Comparison of ENCODE assay signal across 8 cellular contexts in the genomic region with DNA sequence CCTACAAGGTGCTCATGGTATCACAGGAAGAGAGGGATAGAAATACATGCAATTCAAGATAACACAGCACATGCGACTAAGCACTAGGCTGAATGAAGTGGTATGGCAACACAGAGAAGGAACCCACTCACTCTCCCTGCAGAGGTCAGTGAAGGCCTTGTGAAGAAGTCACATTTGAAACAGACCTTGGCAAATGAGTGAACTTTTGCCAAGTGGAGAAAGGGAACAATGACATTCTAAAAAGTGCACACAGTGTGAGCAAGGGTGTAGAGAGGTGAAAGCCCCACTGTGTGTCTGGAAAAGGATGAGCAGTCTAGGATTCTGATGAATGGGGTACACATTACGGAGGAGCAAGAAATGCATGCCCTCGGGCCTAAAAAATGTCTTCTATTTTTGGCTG. TPM values are rescaled to one million over a fixed set of nuclear protein-coding genes. Genes with fewer than 3 reads are reported as not detected.
DNase-seq lines count a peak whose midpoint lies in the region; ATAC-seq, FAIRE-seq and TF ChIP-seq lines count a peak whose summit lies in the region.

No MANE protein-coding gene starts in this region.

- DNase-seq in GM12865 (ENCODE audit: low read depth): peak; percentile 33
- DNase-seq in activated T-helper 1 cell treated with anti-CD3 and anti-CD28 coated beads, Interleukin-12 subunit alpha, Interleukin-12 subunit beta, Interleukin-2, Interleukin-4 antibody, amounts not matched to agents 30 ng/mL and 10 ng/mL and 1 ng/mL, durations not matched to agents 14 hours and 24 hours and 36 hours (ENCODE audit: low spot score): no peak
- no peak for DNase-seq in keratinocyte (ENCODE audit: low read depth, low spot score)
- DNase-seq in thoracic aorta (ENCODE audit: low spot score): no peak
- no peak for DNase-seq in activated effector memory CD4-positive, alpha-beta T cell treated with Interleukin-2 at 50 U/mL for 16 hours
- no peak for DNase-seq in activated CD4-positive, alpha-beta T cell treated with anti-CD3 and anti-CD28 coated beads for 4 hours
- DNase-seq in GOT3 (lab: John Stamatoyannopoulos, UW): no peak

- H3K4me3 Mint-ChIP-seq in activated T-helper 1 cell treated with anti-CD3 and anti-CD28 coated beads, Interleukin-12 subunit alpha, Interleukin-12 subunit beta, Interleukin-2, Interleukin-4 antibody, amounts not matched to agents 30 ng/mL and 10 ng/mL and 1 ng/mL, durations not matched to agents 14 hours and 24 hours and 36 hours: peak overlapping the region; percentile 61

- H3K9me3 Mint-ChIP-seq in activated T-helper 1 cell treated with anti-CD3 and anti-CD28 coated beads, Interleukin-12 subunit alpha, Interleukin-12 subunit beta, Interleukin-2, Interleukin-4 antibody, amounts not matched to agents 30 ng/mL and 10 ng/mL and 1 ng/mL, durations not matched to agents 14 hours and 24 hours and 36 hours: no peaks in the 10 kb centered on the region

- intact Hi-C loops in activated T-helper 1 cell treated with anti-CD3 and anti-CD28 coated beads, Interleukin-12 subunit alpha, Interleukin-12 subunit beta, Interleukin-2, Interleukin-4 antibody, amounts not matched to agents 30 ng/mL and 10 ng/mL and 1 ng/mL, durations not matched to agents 14 hours and 24 hours and 36 hours (cut with micrococcal nuclease): loop anchor here (1.0 to 10.0 kb wide), 4 partner anchors 20 to 1058 kb away; partner anchors contain the start of gene INO80D

- no peaks in the 10 kb centered on the region for H4K20me1 ChIP-seq in keratinocyte (ENCODE audit: control insufficient read depth, extremely low read depth, insufficient read depth, low read length)

- peaks cover 6% of the 10 kb centered on the region for H3K27me3 Mint-ChIP-seq in activated T-helper 1 cell treated with anti-CD3 and anti-CD28 coated beads, Interleukin-12 subunit alpha, Interleukin-12 subunit beta, Interleukin-2, Interleukin-4 antibody, amounts not matched to agents 30 ng/mL and 10 ng/mL and 1 ng/mL, durations not matched to agents 14 hours and 24 hours and 36 hours (ENCODE audit: insufficient read depth)

- no peak overlapping the region for H3K4me3 ChIP-seq in GM12865 (ENCODE audit: low read depth, low read length)
- H3K4me3 ChIP-seq in keratinocyte (ENCODE audit: control insufficient read depth in 2 of 3, extremely low read depth in 1 of 3, insufficient read depth in 2 of 3, low read depth in 1 of 3, low read length in 3 of 3): no peak overlapping the region
- peak overlapping the region; percentile 50 for H3K4me3 ChIP-seq in thoracic aorta

- H3K9me3 ChIP-seq in keratinocyte (ENCODE audit: control insufficient read depth, low read depth, low read length) (no peaks in the 10 kb centered on the region), thoracic aorta (no peaks in the 10 kb centered on the region)

- H2AFZ ChIP-seq in keratinocyte (ENCODE audit: control insufficient read depth, low read length): no peak overlapping the region

- H3K79me2 ChIP-seq in keratinocyte (ENCODE audit: control insufficient read depth, insufficient read depth, low read length): peaks cover 98% of the 10 kb centered on the region

- H3K4me1 ChIP-seq in keratinocyte (ENCODE audit: control insufficient read depth, extremely low read depth, insufficient read depth, low read length): peaks cover 8% of the 10 kb centered on the region
- peaks cover 71 to 96% of the 10 kb centered on the region in 2 donors for H3K4me1 ChIP-seq in thoracic aorta (ENCODE audit: control insufficient read depth in 1 of 2, low read depth in 2 of 2)

- peaks cover 57% of the 10 kb centered on the region for H3K4me1 Mint-ChIP-seq in activated T-helper 1 cell treated with anti-CD3 and anti-CD28 coated beads, Interleukin-12 subunit alpha, Interleukin-12 subunit beta, Interleukin-2, Interleukin-4 antibody, amounts not matched to agents 30 ng/mL and 10 ng/mL and 1 ng/mL, durations not matched to agents 14 hours and 24 hours and 36 hours (ENCODE audit: low read depth)

- H3K36me3 ChIP-seq in keratinocyte (ENCODE audit: control insufficient read depth in 2 of 2, extremely low read depth in 1 of 2, insufficient read depth in 2 of 2, low read length in 2 of 2): peaks cover 10 to 50% of the 10 kb centered on the region in 2 experiments
- H3K36me3 ChIP-seq in thoracic aorta: no peaks in the 10 kb centered on the region

- peak overlapping the region; percentile 4 for H3K27ac ChIP-seq in keratinocyte (ENCODE audit: control insufficient read depth, insufficient read depth, low read length)
- H3K27ac ChIP-seq in thoracic aorta: peak overlapping the region; percentile 87 to 89

- H3K9ac ChIP-seq in keratinocyte (ENCODE audit: control insufficient read depth, extremely low read depth, insufficient read depth, low read length): no peak overlapping the region

- H3K27me3 ChIP-seq in keratinocyte (ENCODE audit: control insufficient read depth, extremely low read depth, insufficient read depth, low read length) (no peaks in the 10 kb centered on the region), thoracic aorta (replicated peaks; ENCODE audit: insufficient read depth) (no peaks in the 10 kb centered on the region)

- FAIRE-seq in keratinocyte (lab: Jason Lieb, UNC): peak; percentile 44

- H3K9me1 ChIP-seq in keratinocyte (ENCODE audit: control insufficient read depth, extremely low read depth, insufficient read depth, low read length): peaks cover 4% of the 10 kb centered on the region

- H3K27ac Mint-ChIP-seq in activated T-helper 1 cell treated with anti-CD3 and anti-CD28 coated beads, Interleukin-12 subunit alpha, Interleukin-12 subunit beta, Interleukin-2, Interleukin-4 antibody, amounts not matched to agents 30 ng/mL and 10 ng/mL and 1 ng/mL, durations not matched to agents 14 hours and 24 hours and 36 hours: peak overlapping the region; percentile 90

- dilution Hi-C loops in keratinocyte (cut with MboI; ENCODE audit: extremely low pct_ligation_motif_present, low sequenced_read_pairs): no loop called here

- TF ChIP-seq CTCF in GM12865 (IDR thresholded peaks at IDR 0.05; ENCODE audit: insufficient read depth, low read depth, low read length, missing control alignments) (peak; percentile 12), keratinocyte (optimal IDR thresholded peaks at IDR 0.05 in 1 of 3, IDR thresholded peaks at IDR 0.05 in 1 of 3, conservative IDR thresholded peaks at IDR 0.05 in 1 of 3; ENCODE audit: extremely low read depth in 1 of 3, insufficient read depth in 2 of 3, low read length in 3 of 3) (no peak), thoracic aorta (IDR thresholded peaks at IDR 0.05) (no peak)

- H3K36me3 Mint-ChIP-seq in activated T-helper 1 cell treated with anti-CD3 and anti-CD28 coated beads, Interleukin-12 subunit alpha, Interleukin-12 subunit beta, Interleukin-2, Interleukin-4 antibody, amounts not matched to agents 30 ng/mL and 10 ng/mL and 1 ng/mL, durations not matched to agents 14 hours and 24 hours and 36 hours (ENCODE audit: low read depth): peaks cover 26% of the 10 kb centered on the region

- no peak overlapping the region for H3K4me2 ChIP-seq in keratinocyte (ENCODE audit: control insufficient read depth, extremely low read depth, insufficient read depth, low read depth, low read length)

- ATAC-seq in HG03135 (IDR thresholded peaks at IDR 0.05; ENCODE audit: unreplicated experiment) (peak; percentile 40), thoracic aorta (ENCODE audit: insufficient number of reproducible peaks, low FRiP score, low read depth) (no peak)

RNA-seq across cellular contexts. Expression of gene KLF7, which starts 23.3 kb away (rescaled TPM):
- 13.4 and 16.5 TPM in 2 replicates for total RNA-seq in activated T-helper 1 cell treated with anti-CD3 and anti-CD28 coated beads, Interleukin-12 subunit alpha, Interleukin-12 subunit beta, Interleukin-2, Interleukin-4 antibody, amounts not matched to agents 30 ng/mL and 10 ng/mL and 1 ng/mL, durations not matched to agents 14 hours and 24 hours and 36 hours
- polyA plus RNA-seq in keratinocyte: 42.5 to 44.7 TPM (median 44.0 TPM) in 3 replicates
- 20.3 TPM for polyA plus RNA-seq in keratinocyte (2011; ENCODE audit: low read depth)
- polyA plus RNA-seq in keratinocyte (2011; cell fraction: cytosol; rRNA removed): 30.4 and 30.6 TPM in 2 replicates
- 148 and 159 TPM in 2 replicates for polyA plus RNA-seq in keratinocyte (2011; cell fraction: nucleus; rRNA removed)
- polyA plus RNA-seq in keratinocyte (2012; ENCODE audit: low replicate concordance): 22.7 and 30.7 TPM in 2 replicates
- 130 to 189 TPM (median 170 TPM) in 3 replicates for polyA minus RNA-seq in keratinocyte
- polyA minus RNA-seq in keratinocyte (2011; cell fraction: cytosol; rRNA and poly(A)+ RNA removed): 17.1 TPM
- polyA minus RNA-seq in keratinocyte (2011; cell fraction: nucleus; rRNA and poly(A)+ RNA removed): 66.6 and 144 TPM in 2 replicates
- total RNA-seq in thoracic aorta: 10 to 100 TPM; 27.2 to 28.3 TPM
